Comparison of ENCODE assay signal across 9 cellular contexts in the genomic region with DNA sequence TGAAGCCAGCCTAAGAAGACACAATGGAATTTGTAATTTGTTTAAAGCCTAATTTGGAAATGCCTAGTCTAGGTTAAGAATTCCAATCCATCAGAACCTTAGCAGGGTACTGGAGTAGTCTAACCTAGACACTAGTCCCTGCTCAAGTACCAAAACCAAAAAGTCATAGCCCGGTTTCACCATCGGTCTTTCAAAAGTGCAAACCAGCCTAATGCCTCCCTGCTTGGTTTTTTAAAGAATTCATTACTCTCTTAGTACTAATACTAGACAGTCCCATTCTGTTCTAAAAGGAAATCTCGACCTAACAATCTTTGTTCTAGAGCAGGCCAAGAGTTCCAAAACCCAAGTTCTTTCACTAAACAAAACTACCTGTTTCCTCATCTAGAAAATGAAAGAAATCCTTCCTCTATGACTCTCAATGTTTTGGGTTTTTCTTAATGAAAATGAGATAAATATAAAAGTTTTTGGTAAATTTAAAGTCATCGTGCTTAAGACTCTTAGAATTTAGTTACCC. TPM values are rescaled to one million over a fixed set of nuclear protein-coding genes. Genes with fewer than 3 reads are reported as not detected.
DNase-seq lines count a peak whose midpoint lies in the region; ATAC-seq, FAIRE-seq and TF ChIP-seq lines count a peak whose summit lies in the region.
"Had no signal": no experiment of that assay in that cellular context is flagged by ENCODE, and none has a peak within 500 bp of the region (broad histone marks: within the 10 kb centered on the region; RNA-seq: fewer than 3 reads in every experiment).

No MANE protein-coding gene starts in this region.

- H3K4me1 Mint-ChIP-seq in activated T-cell treated with anti-CD3 and anti-CD28 coated beads, Interleukin-2, amount 50 U/mL, for 72 hours (ENCODE audit: low read depth) = peaks cover 51% of the 10 kb centered on the region
- peaks cover 38% of the 10 kb centered on the region for H3K4me1 Mint-ChIP-seq in activated naive CD8-positive, alpha-beta T cell treated with anti-CD3 and anti-CD28 coated beads for 36 hours

- H3K27ac ChIP-seq in kidney (ENCODE audit: low read depth in 2 of 2, low read length in 2 of 2) (no peak overlapping the region), suprapubic skin (peak overlapping the region; percentile 98), Peyer's patch (peak overlapping the region in 1 of 4 donors; percentile 82)

- peaks cover 6 to 25% of the 10 kb centered on the region in 2 donors for H3K36me3 Mint-ChIP-seq in activated T-cell treated with anti-CD3 and anti-CD28 coated beads, Interleukin-2, amount 50 U/mL, for 72 hours (ENCODE audit: insufficient read depth in 2 of 2)
- H3K36me3 Mint-ChIP-seq in activated naive CD8-positive, alpha-beta T cell treated with anti-CD3 and anti-CD28 coated beads for 36 hours = peaks cover 45% of the 10 kb centered on the region

- no peak for ATAC-seq in activated T-cell treated with anti-CD3 and anti-CD28 coated beads, Interleukin-2, amount 50 U/mL, for 72 hours (replicated peaks in 1 of 2)

- H3K4me1 ChIP-seq in kidney (ENCODE audit: control insufficient read depth in 1 of 2, insufficient read depth in 1 of 2, low read depth in 1 of 2, low read length in 2 of 2) = peaks cover 11 to 15% of the 10 kb centered on the region in 2 donors
- H3K4me1 ChIP-seq in suprapubic skin = peaks cover 56% of the 10 kb centered on the region
- H3K4me1 ChIP-seq in Peyer's patch = peaks cover 0 to 57% (median 10%) of the 10 kb centered on the region in 4 donors

- intact Hi-C loops in kidney (cut with DNase I) = no loop called here

- no peak for TF ChIP-seq EP300 in suprapubic skin (IDR thresholded peaks at IDR 0.05)

- WGBS in suprapubic skin = 51% methylated on average over 4 of the region's 4 CpGs

- H3K27me3 ChIP-seq in suprapubic skin (no peaks in the 10 kb centered on the region), Peyer's patch (no peaks in the 10 kb centered on the region)

- FAIRE-seq in kidney (lab: Jason Lieb, UNC) = no peak

- no peak for TF ChIP-seq CTCF in kidney (IDR thresholded peaks at IDR 0.05; ENCODE audit: borderline replicate concordance, extremely low read depth, insufficient read depth)
- no peak for TF ChIP-seq CTCF in suprapubic skin (IDR thresholded peaks at IDR 0.05)
- no peak for TF ChIP-seq CTCF in Peyer's patch (IDR thresholded peaks at IDR 0.05)

- H3K36me3 ChIP-seq in kidney (ENCODE audit: control insufficient read depth in 1 of 2, insufficient read depth in 2 of 2, low read length in 2 of 2) (peaks cover 7% of the 10 kb centered on the region in 2 donors), suprapubic skin (peaks cover 14% of the 10 kb centered on the region), Peyer's patch (peaks cover 0 to 14% (median 0%) of the 10 kb centered on the region in 3 donors)

- no peaks in the 10 kb centered on the region for H3K9me3 Mint-ChIP-seq in activated T-cell treated with anti-CD3 and anti-CD28 coated beads, Interleukin-2, amount 50 U/mL, for 72 hours
- H3K9me3 Mint-ChIP-seq in activated naive CD8-positive, alpha-beta T cell treated with anti-CD3 and anti-CD28 coated beads for 36 hours = no peaks in the 10 kb centered on the region

- peak overlapping the region; percentile 100 for H3K27ac Mint-ChIP-seq in activated T-cell treated with anti-CD3 and anti-CD28 coated beads, Interleukin-2, amount 50 U/mL, for 72 hours
- peak overlapping the region; percentile 67 for H3K27ac Mint-ChIP-seq in activated naive CD8-positive, alpha-beta T cell treated with anti-CD3 and anti-CD28 coated beads for 36 hours

- no peaks in the 10 kb centered on the region for H3K27me3 Mint-ChIP-seq in activated T-cell treated with anti-CD3 and anti-CD28 coated beads, Interleukin-2, amount 50 U/mL, for 72 hours (ENCODE audit: low read depth)
- no peaks in the 10 kb centered on the region for H3K27me3 Mint-ChIP-seq in activated naive CD8-positive, alpha-beta T cell treated with anti-CD3 and anti-CD28 coated beads for 36 hours

- peak overlapping the region; percentile 99 to 100 for H3K4me3 Mint-ChIP-seq in activated T-cell treated with anti-CD3 and anti-CD28 coated beads, Interleukin-2, amount 50 U/mL, for 72 hours
- H3K4me3 Mint-ChIP-seq in activated naive CD8-positive, alpha-beta T cell treated with anti-CD3 and anti-CD28 coated beads for 36 hours = peak overlapping the region; percentile 99

- no peaks in the 10 kb centered on the region for H3K9me3 ChIP-seq in kidney (ENCODE audit: control insufficient read depth in 1 of 2, low read length in 2 of 2)
- H3K9me3 ChIP-seq in suprapubic skin = no peaks in the 10 kb centered on the region
- H3K9me3 ChIP-seq in Peyer's patch = no peaks in the 10 kb centered on the region

- no peak for TF ChIP-seq POLR2A in suprapubic skin (IDR thresholded peaks at IDR 0.05)
- no peak for TF ChIP-seq POLR2A in Peyer's patch (IDR thresholded peaks at IDR 0.05)

- H3K4me3 ChIP-seq in kidney (ENCODE audit: low read length in 2 of 2) (peak overlapping the region; percentile 77 to 95), suprapubic skin (peak overlapping the region; percentile 80), Peyer's patch (peak overlapping the region in 2 of 4 donors; percentile 60 to 67)

- peak overlapping the region; percentile 1 to 36 for H3K9ac ChIP-seq in kidney (ENCODE audit: low read length in 2 of 2)

- DNase-seq in activated T-cell treated with anti-CD3 and anti-CD28 coated beads, Interleukin-2, amount 50 U/mL, for 72 hours = no peak
- DNase-seq in activated T-cell treated with anti-CD3 and anti-CD28 coated beads, Interleukin-2, amount 50 U/mL, for 48 hours = no peak
- DNase-seq in activated naive CD8-positive, alpha-beta T cell treated with anti-CD3 and anti-CD28 coated beads for 36 hours = no peak
- DNase-seq in kidney (no peak), suprapubic skin (ENCODE audit: low spot score in 2 of 2) (no peak), NCI-H526 treated with DMSO at 0.1 percent for 48 hours (lab: John Stamatoyannopoulos, UW) (no peak), Peyer's patch (no peak), NCI-H446 treated with DMSO at 0.1 percent for 48 hours (lab: John Stamatoyannopoulos, UW) (no peak)
- DNase-seq: NK-92 treated with Interleukin-12 subunit alpha and Interleukin-12 subunit beta, amount 100 ng/mL, for 24 hours had no signal

RNA-seq across cellular contexts. Expression of a gene that starts 2.6 kb away (rescaled TPM):
- 100 to 1,000 TPM; 100 to 104 TPM for total RNA-seq in activated T-cell treated with anti-CD3 and anti-CD28 coated beads, Interleukin-2, amount 50 U/mL, for 72 hours
- 10 to 100 TPM; 93.4 to 94.6 TPM for total RNA-seq in activated naive CD8-positive, alpha-beta T cell treated with anti-CD3 and anti-CD28 coated beads for 36 hours
- 150 TPM for total RNA-seq in kidney
- 19.1 TPM for polyA plus RNA-seq in kidney (ENCODE audit: insufficient read depth, low read depth, low replicate concordance)
- 100 to 1,000 TPM; 100 to 132 (median 110) TPM for total RNA-seq in suprapubic skin
- total RNA-seq in Peyer's patch = 100 to 1,000 TPM in 1 of 4 donors, 10 to 100 TPM in 3; 61.6 to 109 (median 76.9) TPM
